In genomic region chr16:57728336-57729181, GRCh38 we compare ENCODE assay signal across 23 cellular contexts. TPM values are rescaled to one million over a fixed set of nuclear protein-coding genes. Genes with fewer than 3 reads are reported as not detected.
DNase-seq lines count a peak whose midpoint lies in the region; ATAC-seq lines count a peak whose summit lies in the region.
"Had no signal": no experiment of that assay in that cellular context is flagged by ENCODE, and none has a peak within 500 bp of the region (broad histone marks: within the 10 kb centered on the region; RNA-seq: fewer than 3 reads in every experiment).

No MANE protein-coding gene starts in this region.

- H3K4me3 Mint-ChIP-seq in activated T-helper 17 cell treated with anti-CD3 and anti-CD28 coated beads, Interleukin-2, amount 50 U/mL, for 72 hours: no peak overlapping the region
- no peak overlapping the region for H3K4me3 Mint-ChIP-seq in stimulated activated effector memory CD8-positive, alpha-beta T cell treated with anti-CD3 and anti-CD28 coated beads, Interleukin-12 subunit alpha, Interleukin-12 subunit beta, amount 100 ng/mL, for 72 hours
- H3K4me3 Mint-ChIP-seq: B cell; CD4-positive, CD25-positive, alpha-beta regulatory T cell; HFFc6 had no signal

- H3K27me3 Mint-ChIP-seq in activated T-helper 17 cell treated with anti-CD3 and anti-CD28 coated beads, Interleukin-2, amount 50 U/mL, for 72 hours: no peaks in the 10 kb centered on the region
- H3K27me3 Mint-ChIP-seq: B cell; CD4-positive, CD25-positive, alpha-beta regulatory T cell had no signal

- peaks cover 13% of the 10 kb centered on the region for H3K4me1 Mint-ChIP-seq in activated T-helper 17 cell treated with anti-CD3 and anti-CD28 coated beads, Interleukin-2, amount 50 U/mL, for 72 hours
- peaks cover 24% of the 10 kb centered on the region for H3K4me1 Mint-ChIP-seq in stimulated activated effector memory CD8-positive, alpha-beta T cell treated with anti-CD3 and anti-CD28 coated beads, Interleukin-12 subunit alpha, Interleukin-12 subunit beta, amount 100 ng/mL, for 72 hours

- ATAC-seq in activated T-helper 17 cell treated with anti-CD3 and anti-CD28 coated beads, Interleukin-2, amount 50 U/mL, for 72 hours (replicated peaks): peak; percentile 65
- peak; percentile 43 for ATAC-seq in stimulated activated effector memory CD8-positive, alpha-beta T cell treated with anti-CD3 and anti-CD28 coated beads, Interleukin-12 subunit alpha, Interleukin-12 subunit beta, amount 100 ng/mL, for 72 hours
- no peak for ATAC-seq in HG02970 (IDR thresholded peaks at IDR 0.05; ENCODE audit: low FRiP score, unreplicated experiment)
- ATAC-seq: Right ventricle myocardium inferior had no signal

- H3K9me3 Mint-ChIP-seq in activated T-helper 17 cell treated with anti-CD3 and anti-CD28 coated beads, Interleukin-2, amount 50 U/mL, for 72 hours: peaks cover 11% of the 10 kb centered on the region
- H3K9me3 Mint-ChIP-seq in stimulated activated effector memory CD8-positive, alpha-beta T cell treated with anti-CD3 and anti-CD28 coated beads, Interleukin-12 subunit alpha, Interleukin-12 subunit beta, amount 100 ng/mL, for 72 hours: peaks cover 6% of the 10 kb centered on the region

- peak overlapping the region; percentile 61 for H3K27ac Mint-ChIP-seq in activated T-helper 17 cell treated with anti-CD3 and anti-CD28 coated beads, Interleukin-2, amount 50 U/mL, for 72 hours
- H3K27ac Mint-ChIP-seq in stimulated activated effector memory CD8-positive, alpha-beta T cell treated with anti-CD3 and anti-CD28 coated beads, Interleukin-12 subunit alpha, Interleukin-12 subunit beta, amount 100 ng/mL, for 72 hours: peak overlapping the region; percentile 73
- H3K27ac Mint-ChIP-seq: B cell; CD4-positive, CD25-positive, alpha-beta regulatory T cell; HFFc6 had no signal

- no peaks in the 10 kb centered on the region for H3K36me3 Mint-ChIP-seq in activated T-helper 17 cell treated with anti-CD3 and anti-CD28 coated beads, Interleukin-2, amount 50 U/mL, for 72 hours (ENCODE audit: low read depth)
- H3K36me3 Mint-ChIP-seq in stimulated activated effector memory CD8-positive, alpha-beta T cell treated with anti-CD3 and anti-CD28 coated beads, Interleukin-12 subunit alpha, Interleukin-12 subunit beta, amount 100 ng/mL, for 72 hours: peaks cover 13% of the 10 kb centered on the region

- DNase-seq in DMS79 (lab: John Stamatoyannopoulos, UW): peak; percentile 4
- DNase-seq in DMS79 treated with DMSO at 0.1 percent for 48 hours (lab: John Stamatoyannopoulos, UW): no peak
- DNase-seq in stimulated activated CD4-positive, alpha-beta T cell treated with anti-CD3 and anti-CD28 coated beads, Interleukin-15, amount 100 ng/mL, for 24 hours: peak; percentile 8
- DNase-seq in stimulated activated CD4-positive, alpha-beta T cell treated with anti-CD3 and anti-CD28 coated beads, Interleukin-2, amount 100 ng/mL, for 24 hours: no peak
- DNase-seq in stimulated activated effector memory CD8-positive, alpha-beta T cell treated with anti-CD3 and anti-CD28 coated beads, Interleukin-12 subunit alpha, Interleukin-12 subunit beta, amount 100 ng/mL, for 72 hours (ENCODE audit: low spot score in 2 of 2): no peak
- no peak for DNase-seq in NCI-H82 (lab: John Stamatoyannopoulos, UW)
- DNase-seq: CD4-positive, CD25-positive, alpha-beta regulatory T cell; DMS153; GOT3; HFFc6; IMR-90; NCI-H1417 treated with DMSO at 0.1 percent for 48 hours; NCI-H187 treated with DMSO at 0.1 percent for 48 hours; NCI-H345; NCI-H526 treated with DMSO at 0.1 percent for 48 hours; NK-92 treated with Interleukin-12 subunit alpha and Interleukin-12 subunit beta, amount 100 ng/mL, for 24 hours had no signal

RNA-seq across cellular contexts. Expression of gene KATNB1, which starts 7.0 kb away (rescaled TPM):
- total RNA-seq in activated T-helper 17 cell treated with anti-CD3 and anti-CD28 coated beads, Interleukin-2, amount 50 U/mL, for 72 hours: 10 to 100 TPM; 20.0 to 37.5 TPM

RNA-seq across cellular contexts. Expression of gene DRC7, which starts 34.0 kb away (rescaled TPM):
- not detected for total RNA-seq in activated T-helper 17 cell treated with anti-CD3 and anti-CD28 coated beads, Interleukin-2, amount 50 U/mL, for 72 hours
- total RNA-seq: CD4-positive, CD25-positive, alpha-beta regulatory T cell; HFFc6; HT1080; IMR-90; M059J; Right ventricle myocardium inferior; SK-MEL-5 had no signal

Comparison
In these comparisons a context has a peak if more than half of its experiments do, and no peak if none do; other contexts are left out.
1. DNase-seq: peak in DMS79 (single experiment) and stimulated activated CD4-positive, alpha-beta T cell treated with anti-CD3 and anti-CD28 coated beads, Interleukin-15, amount 100 ng/mL, for 24 hours (single experiment); none in DMS79 treated with DMSO at 0.1 percent for 48 hours (single experiment), stimulated activated CD4-positive, alpha-beta T cell treated with anti-CD3 and anti-CD28 coated beads, Interleukin-2, amount 100 ng/mL, for 24 hours (0 of 2), stimulated activated effector memory CD8-positive, alpha-beta T cell treated with anti-CD3 and anti-CD28 coated beads, Interleukin-12 subunit alpha, Interleukin-12 subunit beta, amount 100 ng/mL, for 72 hours (0 of 2) and NCI-H82 (single experiment).